Comparison of ENCODE assay signal across 14 cellular contexts in the genomic region with DNA sequence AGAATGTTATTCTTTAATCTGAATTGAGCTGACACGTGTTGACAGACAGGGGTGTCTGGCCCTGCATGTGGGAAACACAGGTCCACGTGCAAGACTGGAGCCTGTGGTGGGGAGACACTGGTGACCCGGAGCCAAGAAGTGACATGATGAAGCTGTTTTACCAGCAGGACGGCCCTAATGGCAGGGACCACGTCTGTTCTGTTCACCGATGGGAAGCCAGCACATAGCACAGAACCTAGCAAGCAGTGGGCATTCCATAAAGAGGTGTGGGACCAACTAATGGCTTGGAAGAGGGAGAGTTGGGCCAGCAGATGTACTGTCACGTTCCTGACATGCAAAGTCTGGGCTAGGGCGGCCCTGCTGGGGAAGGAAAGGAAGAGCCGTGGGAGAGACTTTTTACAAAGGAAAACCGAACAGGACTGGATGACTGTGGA. TPM values are rescaled to one million over a fixed set of nuclear protein-coding genes. Genes with fewer than 3 reads are reported as not detected.
DNase-seq lines count a peak whose midpoint lies in the region; ATAC-seq and TF ChIP-seq lines count a peak whose summit lies in the region.
"Had no signal": no experiment of that assay in that cellular context is flagged by ENCODE, and none has a peak within 500 bp of the region (broad histone marks: within the 10 kb centered on the region; RNA-seq: fewer than 3 reads in every experiment).

No MANE protein-coding gene starts in this region.

- peak overlapping the region; percentile 82 for H3K4ac ChIP-seq in IMR-90 (ENCODE audit: low read depth, low read length)

- CTCF ChIA-PET in IMR-90 (lab: Yijun Ruan, JAX): interaction anchor here (0.9 kb wide), 1 partner anchor 193 kb away, joined by 3 read pairs; no protein-coding TSS in a partner anchor

- in situ Hi-C loops in IMR-90 (cut with MboI; ENCODE audit: low sequenced_read_pairs): no loop called here

- H3K36me3 ChIP-seq in IMR-90 (ENCODE audit: control insufficient read depth, insufficient read depth, low read length): 0 out of 2 replicates have a peak, but pooled peaks cover 2% of the 10 kb centered on the region
- no peaks in the 10 kb centered on the region for H3K36me3 ChIP-seq in fibroblast of lung (ENCODE audit: control insufficient read depth, insufficient read depth, low read length)
- H3K36me3 ChIP-seq in muscle layer of colon (ENCODE audit: insufficient read depth, low read length): no peaks in the 10 kb centered on the region
- H3K36me3 ChIP-seq in suprapubic skin: no peaks in the 10 kb centered on the region
- H3K36me3 ChIP-seq: ovary had no signal

- H3K4me3 ChIP-seq in IMR-90 (ENCODE audit: insufficient read depth, low read depth, low read length) (no peak overlapping the region), fibroblast of lung (replicated peaks in 1 of 4; ENCODE audit: control extremely low read depth in 1 of 4, insufficient read depth in 1 of 4, low read depth in 3 of 4, low read length in 4 of 4) (no peak overlapping the region), muscle layer of colon (ENCODE audit: low read depth in 1 of 2, low read length in 2 of 2) (no peak overlapping the region), suprapubic skin (no peak overlapping the region)
- H3K4me3 ChIP-seq: GM23338, ovary had no signal

- intact Hi-C loops in IMR-90 (cut with micrococcal nuclease): no loop called here

- peak overlapping the region; percentile 86 for H2BK20ac ChIP-seq in IMR-90 (ENCODE audit: low read depth, low read length)

- peak overlapping the region; percentile 14 for H2AFZ ChIP-seq in IMR-90 (replicated peaks; ENCODE audit: low read length, poor library complexity)
- H2AFZ ChIP-seq in fibroblast of lung (ENCODE audit: low read length): no peak overlapping the region
- H2AFZ ChIP-seq: GM23338 had no signal

- no peaks in the 10 kb centered on the region for H4K20me1 ChIP-seq in IMR-90 (ENCODE audit: insufficient read depth, low read length)
- H4K20me1 ChIP-seq in fibroblast of lung (ENCODE audit: control insufficient read depth, extremely low read depth, insufficient read depth, low read length): no peaks in the 10 kb centered on the region

- H3K4me2 ChIP-seq in IMR-90 (ENCODE audit: low read depth, low read length) (peak overlapping the region; percentile 38; the same call in 1 of the 2 replicates), fibroblast of lung (ENCODE audit: extremely low read depth, insufficient read depth, low read length) (peak overlapping the region; percentile 27)
- H3K4me2 ChIP-seq: GM23338 had no signal

- peak overlapping the region; percentile 10 for H4K5ac ChIP-seq in IMR-90 (ENCODE audit: low read depth, low read length)

- no peak for TF ChIP-seq EP300 in suprapubic skin (IDR thresholded peaks at IDR 0.05)

- H3K27me3 ChIP-seq in IMR-90 (ENCODE audit: control insufficient read depth, insufficient read depth, low read length): no peaks in the 10 kb centered on the region
- no peaks in the 10 kb centered on the region for H3K27me3 ChIP-seq in fibroblast of lung (ENCODE audit: control insufficient read depth, insufficient read depth, low read length)
- no peaks in the 10 kb centered on the region for H3K27me3 ChIP-seq in muscle layer of colon (ENCODE audit: control insufficient read depth in 1 of 2, insufficient read depth in 2 of 2, low read length in 2 of 2)
- no peaks in the 10 kb centered on the region for H3K27me3 ChIP-seq in suprapubic skin
- H3K27me3 ChIP-seq: ovary had no signal

- no peak for ATAC-seq in IMR-90 (ENCODE audit: low read depth)
- ATAC-seq in GM21447 (IDR thresholded peaks at IDR 0.05; ENCODE audit: unreplicated experiment): no peak
- no peak for ATAC-seq in GM21619 (IDR thresholded peaks at IDR 0.05; ENCODE audit: unreplicated experiment)
- ATAC-seq: GM23338 had no signal

- dilution Hi-C loops in IMR-90 (cut with HindIII; ENCODE audit: low sequenced_read_pairs, unreplicated experiment): no loop called here

- H2BK5ac ChIP-seq in IMR-90 (ENCODE audit: low read depth, low read length, poor library complexity, severe bottlenecking): peak overlapping the region; percentile 82

- no peaks in the 10 kb centered on the region for H3K9me3 ChIP-seq in IMR-90 (ENCODE audit: control insufficient read depth, insufficient read depth, low read length)
- no peaks in the 10 kb centered on the region for H3K9me3 ChIP-seq in fibroblast of lung (ENCODE audit: control insufficient read depth, insufficient read depth, low read depth, low read length)
- no peaks in the 10 kb centered on the region for H3K9me3 ChIP-seq in muscle layer of colon (ENCODE audit: low read length)
- H3K9me3 ChIP-seq in suprapubic skin: no peaks in the 10 kb centered on the region
- H3K9me3 ChIP-seq: ovary had no signal

- TF ChIP-seq RAD21 in IMR-90 (IDR thresholded peaks at IDR 0.05; ENCODE audit: low read length): no peak

- H2BK15ac ChIP-seq in IMR-90 (ENCODE audit: low read depth, low read length): peak overlapping the region; percentile 68; the same call in 2 of the 3 replicates

- peak overlapping the region; percentile 91 for H2BK120ac ChIP-seq in IMR-90 (ENCODE audit: low read depth, low read length)

- peaks cover 34% of the 10 kb centered on the region for H3K9me1 ChIP-seq in IMR-90 (ENCODE audit: insufficient read depth, low read length)

- peaks cover 41% of the 10 kb centered on the region for H3K4me1 ChIP-seq in IMR-90 (ENCODE audit: control insufficient read depth, insufficient read depth, low read length)
- H3K4me1 ChIP-seq in fibroblast of lung (ENCODE audit: control insufficient read depth, extremely low read depth, insufficient read depth, low read length): peaks cover 24% of the 10 kb centered on the region
- peaks cover 54% of the 10 kb centered on the region for H3K4me1 ChIP-seq in muscle layer of colon (ENCODE audit: insufficient read depth, low read length)
- peaks cover 48% of the 10 kb centered on the region for H3K4me1 ChIP-seq in suprapubic skin

- H3K79me1 ChIP-seq in IMR-90 (ENCODE audit: low read depth in 1 of 2, low read length in 2 of 2): peaks cover 23 to 90% of the 10 kb centered on the region in 2 experiments

- peak overlapping the region; percentile 87 for H3K14ac ChIP-seq in IMR-90 (replicated peaks; ENCODE audit: low read depth, low read length)

- DNase-seq in IMR-90 (no peak), fibroblast of lung (ENCODE audit: low read depth in 2 of 2) (peak in 1 of 2 donors; percentile 35), suprapubic skin (ENCODE audit: low spot score in 2 of 2) (peak in 1 of 2 donors; percentile 64), nucleus accumbens (lab: John Stamatoyannopoulos, UW) (no peak), activated gamma-delta T cell (lab: John Stamatoyannopoulos, UW) (no peak)
- DNase-seq: activated CD4-positive, alpha-beta T cell treated with anti-CD3 and anti-CD28 coated beads, Interleukin-2, amount 10 ng/mL, durations not matched to agents 7 days and 5 days; EL; NCI-H1694 treated with DMSO at 0.1 percent for 48 hours; NCI-H510A; ovary had no signal

- peaks cover 57% of the 10 kb centered on the region for H3K79me2 ChIP-seq in fibroblast of lung (ENCODE audit: control insufficient read depth, insufficient read depth, low read length)

- H2AK9ac ChIP-seq in IMR-90 (replicated peaks; ENCODE audit: low read depth, low read length, poor library complexity): peak overlapping the region; percentile 8

- H4K91ac ChIP-seq in IMR-90 (ENCODE audit: insufficient read depth, low read depth, low read length): peak overlapping the region; percentile 83

- H3K9ac ChIP-seq in IMR-90 (ENCODE audit: low read depth, low read length) (peak overlapping the region; percentile 5), fibroblast of lung (ENCODE audit: insufficient read depth, low read length) (no peak overlapping the region), muscle layer of colon (ENCODE audit: low read length) (no peak overlapping the region)

- H3K27ac ChIP-seq in IMR-90 (ENCODE audit: insufficient read depth, low read length): peak overlapping the region; percentile 36
- H3K27ac ChIP-seq in fibroblast of lung (ENCODE audit: insufficient read depth, low read length): no peak overlapping the region
- peak overlapping the region; percentile 16 for H3K27ac ChIP-seq in muscle layer of colon (ENCODE audit: low read depth, low read length)
- peak overlapping the region; percentile 60 for H3K27ac ChIP-seq in suprapubic skin
- H3K27ac ChIP-seq: ovary had no signal

- POLR2A ChIA-PET in IMR-90 (lab: Charles Lee; ENCODE audit: unreplicated experiment): no interaction called here

- peak overlapping the region; percentile 95 for H2AK5ac ChIP-seq in IMR-90 (ENCODE audit: low read depth, low read length)

- WGBS in IMR-90 (ENCODE audit: extremely low coverage in 2 of 2, insufficient read length in 1 of 2), 2 experiments: 58% methylated on average over 7 of the region's 10 CpGs; no CpG with 5 or more reads in 1 of the 2 experiments
- WGBS in suprapubic skin: 62% methylated on average over 8 of the region's 10 CpGs

- peak overlapping the region; percentile 31 to 55; a peak in 3 of 4 replicates for H4K8ac ChIP-seq in IMR-90 (ENCODE audit: low read depth in 2 of 2, low read length in 2 of 2)

- no peak overlapping the region for H3K56ac ChIP-seq in IMR-90 (ENCODE audit: extremely low read depth, insufficient read depth, low read length)

- peak overlapping the region; percentile 25 for H3K18ac ChIP-seq in IMR-90 (ENCODE audit: low read depth, low read length)

- H3K23ac ChIP-seq in IMR-90 (ENCODE audit: low read depth, low read length): peak overlapping the region; percentile 62; the same call in 1 of the 2 replicates

- BruUV-seq in IMR-90 (replicated peaks; lab: Mats Ljungman, UMichigan): no TSS peak

- TF ChIP-seq CTCF in IMR-90 (conservative IDR thresholded peaks at IDR 0.05; ENCODE audit: low read depth, low read length) (no peak), fibroblast of lung (conservative IDR thresholded peaks at IDR 0.05 in 1 of 2, IDR thresholded peaks at IDR 0.05 in 1 of 2; ENCODE audit: low read depth in 1 of 2, low read length in 2 of 2) (no peak), suprapubic skin (IDR thresholded peaks at IDR 0.05) (no peak)

- TF ChIP-seq POLR2A in IMR-90 (IDR thresholded peaks at IDR 0.05; ENCODE audit: low read depth, low read length) (no peak), suprapubic skin (IDR thresholded peaks at IDR 0.05) (no peak)

RNA-seq across cellular contexts. Expression of a gene that starts 15.3 kb away (rescaled TPM):
- total RNA-seq in IMR-90 (2012; rRNA removed) (14.0 and 14.4 TPM in 2 replicates), fibroblast of lung (7.2 and 19.8 TPM in 2 replicates), suprapubic skin (10 to 100 TPM; 17.4 to 36.9 (median 25.5) TPM)
- polyA plus RNA-seq in IMR-90 (2012; rRNA removed) (23.1 and 23.6 TPM in 2 replicates), fibroblast of lung (64.0 and 66.5 TPM in 2 replicates)
- polyA plus RNA-seq in IMR-90 (2012; cell fraction: cytosol; rRNA removed): 11.8 and 15.2 TPM in 2 replicates
- polyA plus RNA-seq in IMR-90 (2012; cell fraction: nucleus; rRNA removed; ENCODE audit: low replicate concordance): 31.9 and 47.5 TPM in 2 replicates
- polyA plus RNA-seq in fibroblast of lung (2012): 65.3 and 96.6 TPM in 2 replicates
- polyA minus RNA-seq in fibroblast of lung (ENCODE audit: low replicate concordance): 355 and 377 TPM in 2 replicates

RNA-seq across cellular contexts. Expression of a gene that starts 47.3 kb away (rescaled TPM):
- 1,498 and 1,861 TPM in 2 replicates for total RNA-seq in IMR-90 (2012; rRNA removed)
- 948 and 1,037 TPM in 2 replicates for polyA plus RNA-seq in IMR-90 (2012; rRNA removed)
- polyA plus RNA-seq in IMR-90 (2012; cell fraction: cytosol; rRNA removed): 955 and 1,043 TPM in 2 replicates
- polyA plus RNA-seq in IMR-90 (2012; cell fraction: nucleus; rRNA removed; ENCODE audit: low replicate concordance): 737 and 1,227 TPM in 2 replicates
- total RNA-seq in fibroblast of lung: 158 and 195 TPM in 2 replicates
- 438 and 1,081 TPM in 2 replicates for polyA plus RNA-seq in fibroblast of lung
- 450 and 1,109 TPM in 2 replicates for polyA plus RNA-seq in fibroblast of lung (2012)
- 886 and 2,174 TPM in 2 replicates for polyA minus RNA-seq in fibroblast of lung (ENCODE audit: low replicate concordance)
- total RNA-seq in suprapubic skin: 100 to 1,000 TPM; 379 to 436 (median 414) TPM
